In the genomic region with DNA sequence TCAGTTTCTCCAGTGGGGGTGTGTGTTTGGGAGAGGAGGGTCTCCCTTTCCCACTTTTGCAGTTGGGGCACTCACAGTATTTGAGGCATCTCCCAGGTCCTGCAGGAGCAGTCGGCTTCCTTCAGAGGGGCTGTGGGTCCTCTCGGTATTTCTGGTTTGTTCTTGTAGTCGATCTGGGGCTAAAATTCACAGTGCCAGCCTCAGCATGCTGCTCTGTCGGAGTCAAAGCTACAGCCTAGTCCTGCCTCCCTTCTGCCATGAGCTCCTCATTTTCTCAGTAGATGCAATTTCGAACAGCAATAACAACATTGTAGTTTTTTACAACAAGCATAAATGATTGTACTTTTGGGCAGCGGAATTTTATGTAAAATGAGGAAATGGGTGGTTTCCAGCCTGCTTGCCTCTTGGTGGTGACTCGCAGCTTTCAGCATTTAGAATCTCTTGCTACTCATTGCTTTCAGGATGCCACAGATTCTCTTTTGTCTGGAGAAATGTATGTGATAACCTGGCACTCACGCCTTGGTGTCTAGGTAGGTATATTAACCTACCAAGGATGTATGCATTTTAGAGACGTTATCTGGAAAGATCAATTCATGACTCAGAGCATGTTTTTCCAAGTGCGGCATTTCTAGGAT, we compare ENCODE assay signal across 17 cellular contexts.
DNase-seq lines count a peak whose midpoint lies in the region; ATAC-seq and TF ChIP-seq lines count a peak whose summit lies in the region.
"Had no signal": no experiment of that assay in that cellular context is flagged by ENCODE, and none has a peak within 500 bp of the region (broad histone marks: within the 10 kb centered on the region; RNA-seq: fewer than 3 reads in every experiment).

No MANE protein-coding gene starts in this region.

- intact Hi-C loops in left ventricle myocardium inferior (cut with micrococcal nuclease), result loop anchor here (2.0 kb wide), 1 partner anchor 223 kb away; no protein-coding TSS in a partner anchor
- intact Hi-C loops in left ventricle myocardium superior (cut with micrococcal nuclease), result loop anchor here (2.0 kb wide), 1 partner anchor 223 kb away; no protein-coding TSS in a partner anchor

- no peak for ATAC-seq in left ventricle myocardium superior
- peak; percentile 19 for ATAC-seq in T-helper 17 cell
- no peak for ATAC-seq in GM18517 (IDR thresholded peaks at IDR 0.05; ENCODE audit: unreplicated experiment)
- no peak for ATAC-seq in GM18502 (IDR thresholded peaks at IDR 0.05; ENCODE audit: poor library complexity, unreplicated experiment)
- ATAC-seq in HG02588 (IDR thresholded peaks at IDR 0.05; ENCODE audit: unreplicated experiment), result no peak

- peaks cover 31% of the 10 kb centered on the region for H3K4me1 ChIP-seq in left ventricle myocardium inferior

- no peak for TF ChIP-seq CTCF in left ventricle myocardium inferior (IDR thresholded peaks at IDR 0.05; ENCODE audit: borderline replicate concordance)
- no peak for TF ChIP-seq CTCF in fibroblast of the aortic adventitia (IDR thresholded peaks at IDR 0.05; ENCODE audit: insufficient read depth, low read length)

- H3K27ac Mint-ChIP-seq in T-helper 17 cell, result peak overlapping the region; percentile 87
- H3K27ac Mint-ChIP-seq: activated T-helper 2 cell treated with anti-CD3 and anti-CD28 coated beads, Interferon-gamma antibody, Interleukin-2, Interleukin-4, amounts not matched to agents 10 μg/mL and 5 μg/mL and 100 μg/mL, durations not matched to agents 14 hours and 24 hours and 36 hours had no signal

- no peak overlapping the region for H3K4me3 ChIP-seq in left ventricle myocardium inferior
- no peak overlapping the region for H3K4me3 ChIP-seq in fibroblast of the aortic adventitia (ENCODE audit: low read depth, low read length)
- H3K4me3 ChIP-seq: esophagus muscularis mucosa, MG63 had no signal

- DNase-seq in left ventricle myocardium inferior (no peak), left ventricle myocardium superior (no peak), T-helper 17 cell (no peak), fibroblast of the aortic adventitia (ENCODE audit: low read depth) (peak; percentile 11), GF-D8 (lab: John Stamatoyannopoulos, UW) (no peak)
- DNase-seq: activated CD4-positive, alpha-beta T cell treated with anti-CD3 and anti-CD28 coated beads for 1 hour; central memory CD4-positive, alpha-beta T cell; DMS79 treated with DMSO at 0.1 percent for 48 hours; MG63; NCI-H526; SK-N-SH had no signal

- peak overlapping the region; percentile 37 for H3K4me3 Mint-ChIP-seq in T-helper 17 cell

- peaks cover 5% of the 10 kb centered on the region for H3K36me3 Mint-ChIP-seq in T-helper 17 cell (ENCODE audit: low read depth)

- H3K27ac ChIP-seq in left ventricle myocardium inferior (replicated peaks), result peak overlapping the region; percentile 86
- H3K27ac ChIP-seq: neutrophil had no signal

- H3K27me3 Mint-ChIP-seq in T-helper 17 cell, result peaks cover 6% of the 10 kb centered on the region

- H3K4me1 Mint-ChIP-seq in T-helper 17 cell, result peaks cover 17% of the 10 kb centered on the region

- no peaks in the 10 kb centered on the region for H3K27me3 ChIP-seq in left ventricle myocardium inferior (ENCODE audit: low read depth)
- H3K27me3 ChIP-seq: esophagus muscularis mucosa, MG63, neutrophil had no signal

- H3K9me3 ChIP-seq in left ventricle myocardium inferior (replicated peaks), result peaks cover 14% of the 10 kb centered on the region
- no peaks in the 10 kb centered on the region for H3K9me3 ChIP-seq in T-helper 17 cell (ENCODE audit: control insufficient read depth, low read length, poor library complexity, severe bottlenecking)
- H3K9me3 ChIP-seq: esophagus muscularis mucosa, neutrophil, SK-N-SH had no signal

- no peaks in the 10 kb centered on the region for H3K36me3 ChIP-seq in left ventricle myocardium inferior
- H3K36me3 ChIP-seq: esophagus muscularis mucosa, MG63, neutrophil had no signal
